Comparison of ENCODE assay signal across 21 cellular contexts in the genomic region with DNA sequence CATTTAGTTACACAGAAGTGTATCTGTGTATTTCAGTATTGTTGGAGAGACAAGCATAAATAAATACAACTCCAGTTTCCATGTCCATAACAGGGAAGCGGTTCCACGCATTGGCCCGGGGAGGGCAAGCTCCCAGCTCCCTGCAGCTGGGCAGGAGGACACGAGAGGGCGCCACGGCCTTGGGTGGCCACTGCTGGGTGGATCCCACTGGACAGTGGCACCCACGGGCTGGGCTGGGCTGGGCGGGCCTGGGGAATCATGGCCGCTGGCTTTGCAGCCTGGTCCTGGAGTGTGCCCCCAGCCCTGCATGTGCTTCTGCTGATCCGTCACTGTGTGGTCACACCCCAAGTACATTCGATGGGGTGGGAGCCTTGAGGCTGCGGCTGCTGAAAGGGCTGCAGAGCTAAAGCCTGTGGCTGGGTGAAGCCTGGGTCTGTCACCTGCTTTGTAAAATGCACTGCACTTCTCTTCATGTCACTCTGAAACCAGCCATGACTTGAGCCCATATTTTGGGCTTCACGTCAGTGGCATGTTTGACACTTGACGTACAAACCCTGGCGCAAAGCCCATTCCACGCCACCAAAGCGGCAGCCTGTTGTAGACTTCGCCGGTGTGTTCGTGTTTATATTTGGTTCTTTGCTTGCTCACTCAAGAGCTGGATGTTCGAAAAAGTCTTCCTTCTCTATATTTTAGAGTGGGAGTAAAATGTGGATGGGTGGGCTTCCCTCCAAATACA. TPM values are rescaled to one million over a fixed set of nuclear protein-coding genes. Genes with fewer than 3 reads are reported as not detected.
A peak's percentile ranks its signal among the peaks of the same experiment; 100 is the strongest.
DNase-seq lines count a peak whose midpoint lies in the region; ATAC-seq and TF ChIP-seq lines count a peak whose summit lies in the region.
"Had no signal": no experiment of that assay in that cellular context is flagged by ENCODE, and none has a peak within 500 bp of the region (broad histone marks: within the 10 kb centered on the region; RNA-seq: fewer than 3 reads in every experiment).

No MANE protein-coding gene starts in this region.

- H3K36me3 ChIP-seq in WERI-Rb-1 (no peaks in the 10 kb centered on the region), upper lobe of left lung (peaks cover 0 to 12% (median 4%) of the 10 kb centered on the region in 4 donors), stomach (peaks cover 0 to 58% (median 43%) of the 10 kb centered on the region in 4 donors)

- H3K27ac ChIP-seq in WERI-Rb-1 (no peak overlapping the region), upper lobe of left lung (no peak overlapping the region), stomach (no peak overlapping the region)

- no peak overlapping the region for H3K27ac Mint-ChIP-seq in activated T-cell treated with anti-CD3 and anti-CD28 coated beads, Interleukin-2, amount 50 U/mL, for 24 hours
- no peak overlapping the region for H3K27ac Mint-ChIP-seq in stimulated activated effector memory CD8-positive, alpha-beta T cell treated with anti-CD3 and anti-CD28 coated beads, Interleukin-12 subunit alpha, Interleukin-12 subunit beta, amount 100 ng/mL, for 72 hours
- H3K27ac Mint-ChIP-seq: activated CD4-positive, alpha-beta memory T cell treated with anti-CD3 and anti-CD28 coated beads, Interleukin-2, amount 10 ng/mL, durations not matched to agents 7 days and 5 days; B cell had no signal

- intact Hi-C loops in stomach (cut with DNase I; ENCODE audit: low total_unique reads): no loop called here

- TF ChIP-seq EP300 in upper lobe of left lung (IDR thresholded peaks at IDR 0.05) (no peak), stomach (IDR thresholded peaks at IDR 0.05) (no peak)

- no peaks in the 10 kb centered on the region for H3K4me1 Mint-ChIP-seq in activated T-cell treated with anti-CD3 and anti-CD28 coated beads, Interleukin-2, amount 50 U/mL, for 24 hours (ENCODE audit: low read depth)
- H3K4me1 Mint-ChIP-seq in stimulated activated effector memory CD8-positive, alpha-beta T cell treated with anti-CD3 and anti-CD28 coated beads, Interleukin-12 subunit alpha, Interleukin-12 subunit beta, amount 100 ng/mL, for 72 hours: peaks cover 3% of the 10 kb centered on the region
- H3K4me1 Mint-ChIP-seq: activated CD4-positive, alpha-beta memory T cell treated with anti-CD3 and anti-CD28 coated beads, Interleukin-2, amount 10 ng/mL, durations not matched to agents 7 days and 5 days; B cell had no signal

- H3K9me3 ChIP-seq in WERI-Rb-1 (ENCODE audit: severe bottlenecking) (no peaks in the 10 kb centered on the region), upper lobe of left lung (no peaks in the 10 kb centered on the region), stomach (no peaks in the 10 kb centered on the region)

- H3K4me3 ChIP-seq in WERI-Rb-1 (ENCODE audit: low read depth, low read length): no peak overlapping the region
- H3K4me3 ChIP-seq in upper lobe of left lung: no peak overlapping the region
- no peak overlapping the region for H3K4me3 ChIP-seq in stomach

- H3K4me1 ChIP-seq in upper lobe of left lung (no peaks in the 10 kb centered on the region), stomach (no peaks in the 10 kb centered on the region)

- H3K27me3 ChIP-seq in WERI-Rb-1 (ENCODE audit: insufficient read depth, low read depth, severe bottlenecking) (no peaks in the 10 kb centered on the region), upper lobe of left lung (no peaks in the 10 kb centered on the region), stomach (no peaks in the 10 kb centered on the region)

- ATAC-seq in upper lobe of left lung (ENCODE audit: low FRiP score in 2 of 2): peak in 1 of 2 donors; percentile 8
- ATAC-seq in stimulated activated effector memory CD8-positive, alpha-beta T cell treated with anti-CD3 and anti-CD28 coated beads, Interleukin-12 subunit alpha, Interleukin-12 subunit beta, amount 100 ng/mL, for 72 hours: no peak
- ATAC-seq: left lobe of liver, SK-N-SH treated with all-trans-retinoic acid at 6 μM for 48 hours had no signal

- TF ChIP-seq POLR2A in upper lobe of left lung (IDR thresholded peaks at IDR 0.05) (no peak), stomach (IDR thresholded peaks at IDR 0.05) (no peak)

- no peak overlapping the region for H3K4me3 Mint-ChIP-seq in activated T-cell treated with anti-CD3 and anti-CD28 coated beads, Interleukin-2, amount 50 U/mL, for 24 hours
- H3K4me3 Mint-ChIP-seq in stimulated activated effector memory CD8-positive, alpha-beta T cell treated with anti-CD3 and anti-CD28 coated beads, Interleukin-12 subunit alpha, Interleukin-12 subunit beta, amount 100 ng/mL, for 72 hours: no peak overlapping the region
- H3K4me3 Mint-ChIP-seq: activated CD4-positive, alpha-beta memory T cell treated with anti-CD3 and anti-CD28 coated beads, Interleukin-2, amount 10 ng/mL, durations not matched to agents 7 days and 5 days; B cell had no signal

- 44 to 92% methylated on average over 12 to 20 of the region's 21 CpGs for WGBS in upper lobe of left lung, 2 donors
- WGBS in stomach, 5 donors: 61 to 92% (median 82%) methylated on average over 15 to 21 of the region's 21 CpGs

- TF ChIP-seq CTCF in WERI-Rb-1 (IDR thresholded peaks at IDR 0.05; ENCODE audit: low read depth, low read length) (no peak), upper lobe of left lung (IDR thresholded peaks at IDR 0.05) (peak in 1 of 6 experiments; percentile 34), stomach (IDR thresholded peaks at IDR 0.05) (no peak)

- peak; percentile 14 for DNase-seq in activated T-cell treated with anti-CD3 and anti-CD28 coated beads, Interleukin-2, amount 50 U/mL, for 1 hour
- no peak for DNase-seq in activated T-cell treated with anti-CD3 and anti-CD28 coated beads, Interleukin-2, amount 50 U/mL, for 24 hours
- DNase-seq in WERI-Rb-1 (peak; percentile 30), islet precursor cell (peak; percentile 51), upper lobe of left lung (peak; percentile 19 to 86), NCI-H526 (lab: John Stamatoyannopoulos, UW) (no peak), stomach (no peak)
- no peak for DNase-seq in stimulated activated effector memory CD8-positive, alpha-beta T cell treated with anti-CD3 and anti-CD28 coated beads, Interleukin-12 subunit alpha, Interleukin-12 subunit beta, amount 100 ng/mL, for 72 hours (ENCODE audit: low spot score in 2 of 2)
- DNase-seq: activated CD4-positive, alpha-beta memory T cell treated with anti-CD3 and anti-CD28 coated beads, Interleukin-2, amount 10 ng/mL, durations not matched to agents 7 days and 5 days; activated CD4-positive, CD25-positive, alpha-beta regulatory T cell; COR-L47; glutamatergic neuron; NCI-H1092 treated with DMSO at 0.1 percent for 48 hours; NCI-H2029; RPMI8226; stimulated activated CD4-positive, alpha-beta T cell treated with anti-CD3 and anti-CD28 coated beads, Interleukin-12 subunit alpha, Interleukin-12 subunit beta, amount 100 ng/mL, for 4 hours; stimulated activated CD4-positive, alpha-beta T cell treated with anti-CD3 and anti-CD28 coated beads, Interleukin-4, amount 100 ng/mL, for 4 hours; T-helper 9 cell had no signal

- no peaks in the 10 kb centered on the region for H3K9me3 Mint-ChIP-seq in activated T-cell treated with anti-CD3 and anti-CD28 coated beads, Interleukin-2, amount 50 U/mL, for 24 hours
- peaks cover 5% of the 10 kb centered on the region for H3K9me3 Mint-ChIP-seq in stimulated activated effector memory CD8-positive, alpha-beta T cell treated with anti-CD3 and anti-CD28 coated beads, Interleukin-12 subunit alpha, Interleukin-12 subunit beta, amount 100 ng/mL, for 72 hours
- H3K9me3 Mint-ChIP-seq: activated CD4-positive, alpha-beta memory T cell treated with anti-CD3 and anti-CD28 coated beads, Interleukin-2, amount 10 ng/mL, durations not matched to agents 7 days and 5 days had no signal

- H3K36me3 Mint-ChIP-seq in activated T-cell treated with anti-CD3 and anti-CD28 coated beads, Interleukin-2, amount 50 U/mL, for 24 hours (ENCODE audit: low read depth): no peaks in the 10 kb centered on the region
- peaks cover 6% of the 10 kb centered on the region for H3K36me3 Mint-ChIP-seq in stimulated activated effector memory CD8-positive, alpha-beta T cell treated with anti-CD3 and anti-CD28 coated beads, Interleukin-12 subunit alpha, Interleukin-12 subunit beta, amount 100 ng/mL, for 72 hours

- H3K27me3 Mint-ChIP-seq in activated T-cell treated with anti-CD3 and anti-CD28 coated beads, Interleukin-2, amount 50 U/mL, for 24 hours: no peaks in the 10 kb centered on the region
- H3K27me3 Mint-ChIP-seq: activated CD4-positive, alpha-beta memory T cell treated with anti-CD3 and anti-CD28 coated beads, Interleukin-2, amount 10 ng/mL, durations not matched to agents 7 days and 5 days; B cell had no signal

RNA-seq across cellular contexts. Expression of a gene that starts 27.5 kb away (rescaled TPM):
- total RNA-seq in upper lobe of left lung (100 to 1,000 TPM in 1 of 6 donors, 10 to 100 TPM in 3, 1 to 10 TPM in 2; 7.4 to 110 (median 15.1) TPM), stomach (10 to 100 TPM in 4 of 5 donors, 1 to 10 TPM in 1; 7.5 to 31.3 (median 15.1) TPM)
- 1 to 10 TPM; 4.2 to 7.0 (median 6.9) TPM for polyA plus RNA-seq in stomach

RNA-seq across cellular contexts. Expression of a gene that starts 37.5 kb away (rescaled TPM):
- total RNA-seq in upper lobe of left lung (10 to 100 TPM; 20.2 to 54.4 (median 32.9) TPM), stomach (100 to 1,000 TPM in 1 of 5 donors, 10 to 100 TPM in 3, 1 to 10 TPM in 1; 8.5 to 167 (median 22.9) TPM)
- 10 to 100 TPM; 14.2 to 24.4 (median 22.7) TPM for polyA plus RNA-seq in stomach

RNA-seq across cellular contexts. Expression of a gene that starts 51.7 kb away (rescaled TPM):
- total RNA-seq in upper lobe of left lung (10 to 100 TPM in 4 of 6 donors, 1 to 10 TPM in 2; 4.8 to 18.3 (median 15.6) TPM), stomach (10 to 100 TPM in 2 of 5 donors, 1 to 10 TPM in 2, not detected in 1; 1.6 to 71.0 (median 12.7) TPM)
- 10 to 100 TPM in 1 of 3 donors, 1 to 10 TPM in 2; 7.8 to 10.4 (median 7.9) TPM for polyA plus RNA-seq in stomach

Comparison
In these comparisons a context has a peak if more than half of its experiments do, and no peak if none do; other contexts are left out.
1. DNase-seq: peak in activated T-cell treated with anti-CD3 and anti-CD28 coated beads, Interleukin-2, amount 50 U/mL, for 1 hour (single experiment), WERI-Rb-1 (single experiment), islet precursor cell (single experiment) and upper lobe of left lung (2 of 2); none in activated T-cell treated with anti-CD3 and anti-CD28 coated beads, Interleukin-2, amount 50 U/mL, for 24 hours (single experiment), stimulated activated effector memory CD8-positive, alpha-beta T cell treated with anti-CD3 and anti-CD28 coated beads, Interleukin-12 subunit alpha, Interleukin-12 subunit beta, amount 100 ng/mL, for 72 hours (0 of 2), NCI-H526 (0 of 2) and stomach (single experiment).